ENCODE assay signal across 12 cellular contexts in the genomic region with DNA sequence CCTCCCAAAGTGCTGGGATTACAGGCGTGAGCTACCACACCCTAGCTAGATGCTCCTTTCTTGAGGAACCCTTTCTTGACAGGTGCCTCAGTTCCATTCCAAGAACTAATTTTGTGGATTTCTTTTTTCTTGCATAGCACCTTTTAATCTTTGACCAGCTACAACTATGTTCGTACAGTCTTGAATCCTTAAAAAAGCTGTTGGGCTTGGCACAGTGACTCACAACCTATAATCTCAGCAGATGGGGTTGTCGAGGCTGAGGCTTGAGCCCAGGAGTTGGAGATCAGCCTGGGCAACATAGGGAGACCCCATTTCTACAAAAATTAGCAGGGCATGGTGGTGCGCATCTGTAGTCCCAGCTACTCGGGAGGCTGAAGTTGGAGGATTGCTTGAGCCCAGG. TPM values are rescaled to one million over a fixed set of nuclear protein-coding genes. Genes with fewer than 3 reads are reported as not detected.
DNase-seq lines count a peak whose midpoint lies in the region; ATAC-seq and TF ChIP-seq lines count a peak whose summit lies in the region.
"Had no signal": no experiment of that assay in that cellular context is flagged by ENCODE, and none has a peak within 500 bp of the region (broad histone marks: within the 10 kb centered on the region; RNA-seq: fewer than 3 reads in every experiment).

No MANE protein-coding gene starts in this region.

- H3K9me3 ChIP-seq in BLaER1 (peaks cover 17% of the 10 kb centered on the region), stomach (peaks cover 0 to 9% (median 3%) of the 10 kb centered on the region in 4 donors), right lobe of liver (no peaks in the 10 kb centered on the region)

- TF ChIP-seq POLR2A in stomach (IDR thresholded peaks at IDR 0.05) (no peak), right lobe of liver (IDR thresholded peaks at IDR 0.05) (no peak)

- no peak for ATAC-seq in memory B cell (ENCODE audit: low read depth)
- no peak for ATAC-seq in GM18511 (IDR thresholded peaks at IDR 0.05; ENCODE audit: unreplicated experiment)
- no peak for ATAC-seq in right lobe of liver

- H3K36me3 ChIP-seq in BLaER1 (no peaks in the 10 kb centered on the region; the same call in 1 of the 2 replicates), stomach (peaks cover 0 to 4% (median under 1%) of the 10 kb centered on the region in 4 donors), right lobe of liver (no peaks in the 10 kb centered on the region)

- CTCF ChIA-PET in RWPE1 (lab: Yijun Ruan, JAX): interaction anchor here (0.7 kb wide), 3 partner anchors 10 to 250 kb away, joined by 3 to 4 read pairs (median 3); no protein-coding TSS in a partner anchor

- H3K4me3 Mint-ChIP-seq in T-helper 1 cell treated with Interleukin-12 subunit alpha and Interleukin-12 subunit beta and Interleukin-4 antibody, amounts not matched to agents 30 μg/mL and 1 μg/mL, for 36 hours: peak overlapping the region; percentile 98
- peak overlapping the region; percentile 51 for H3K4me3 Mint-ChIP-seq in memory B cell

- peaks cover 13% of the 10 kb centered on the region for H3K4me1 Mint-ChIP-seq in T-helper 1 cell treated with Interleukin-12 subunit alpha and Interleukin-12 subunit beta and Interleukin-4 antibody, amounts not matched to agents 30 μg/mL and 1 μg/mL, for 36 hours (ENCODE audit: low read depth)
- peaks cover 24% of the 10 kb centered on the region for H3K4me1 Mint-ChIP-seq in memory B cell

- 72 to 82% (median 78%) methylated on average over 5 of the region's 5 CpGs for WGBS in stomach, 5 donors
- WGBS in right lobe of liver (ENCODE audit: insufficient coverage, low coverage, low lambda C conversion rate, missing lambda C conversion rate): 94% methylated on average over 4 of the region's 5 CpGs

- H3K27ac ChIP-seq in BLaER1 (no peak overlapping the region), RWPE1 (peak overlapping the region; percentile 91; the same call in 1 of the 2 replicates), stomach (no peak overlapping the region), right lobe of liver (no peak overlapping the region)

- TF ChIP-seq CTCF in RWPE1 (conservative IDR thresholded peaks at IDR 0.05; ENCODE audit: low read depth): no peak
- no peak for TF ChIP-seq CTCF in stomach (IDR thresholded peaks at IDR 0.05)
- no peak for TF ChIP-seq CTCF in right lobe of liver (IDR thresholded peaks at IDR 0.05)

- no peak for DNase-seq in T-helper 1 cell
- no peak for DNase-seq in RWPE1 (ENCODE audit: low spot score)
- DNase-seq in memory B cell (ENCODE audit: low spot score in 2 of 2): no peak
- DNase-seq in stomach: no peak
- no peak for DNase-seq in right lobe of liver
- DNase-seq: EL; NCI-H526 treated with DMSO at 0.1 percent for 48 hours; PC-3; stimulated activated naive CD4-positive, alpha-beta T cell treated with Interleukin-2 at 50 U/mL for 16 hours had no signal

- H3K27ac Mint-ChIP-seq in T-helper 1 cell treated with Interleukin-12 subunit alpha and Interleukin-12 subunit beta and Interleukin-4 antibody, amounts not matched to agents 30 μg/mL and 1 μg/mL, for 36 hours: no peak overlapping the region
- no peak overlapping the region for H3K27ac Mint-ChIP-seq in memory B cell

- peaks cover 5% of the 10 kb centered on the region for H3K9me3 Mint-ChIP-seq in T-helper 1 cell treated with Interleukin-12 subunit alpha and Interleukin-12 subunit beta and Interleukin-4 antibody, amounts not matched to agents 30 μg/mL and 1 μg/mL, for 36 hours
- H3K9me3 Mint-ChIP-seq in memory B cell: peaks cover 4% of the 10 kb centered on the region

- TF ChIP-seq EP300 in stomach (IDR thresholded peaks at IDR 0.05): no peak

- H4K20me1 ChIP-seq in BLaER1: peaks cover 18% of the 10 kb centered on the region; the same call in 1 of the 2 replicates

- intact Hi-C loops in stomach (cut with DNase I; ENCODE audit: low total_unique reads): no loop called here
- intact Hi-C loops in right lobe of liver (cut with DNase I): no loop called here

- H3K27me3 ChIP-seq in BLaER1 (no peaks in the 10 kb centered on the region), stomach (no peaks in the 10 kb centered on the region), right lobe of liver (no peaks in the 10 kb centered on the region)

- peak overlapping the region; percentile 97 for H3K4me2 ChIP-seq in BLaER1

- no peaks in the 10 kb centered on the region for H3K27me3 Mint-ChIP-seq in T-helper 1 cell treated with Interleukin-12 subunit alpha and Interleukin-12 subunit beta and Interleukin-4 antibody, amounts not matched to agents 30 μg/mL and 1 μg/mL, for 36 hours (ENCODE audit: low read depth)
- H3K27me3 Mint-ChIP-seq in memory B cell: no peaks in the 10 kb centered on the region

- POLR2A ChIA-PET in RWPE1 (lab: Yijun Ruan, JAX; ENCODE audit: low non-redundant PET): interaction anchor here (0.8 kb wide), 1 partner anchor 45 kb away, joined by 3 read pairs; a partner anchor contains a TSS

- H3K4me3 ChIP-seq in BLaER1 (no peak overlapping the region), stomach (no peak overlapping the region), right lobe of liver (no peak overlapping the region)

- H3K36me3 Mint-ChIP-seq in T-helper 1 cell treated with Interleukin-12 subunit alpha and Interleukin-12 subunit beta and Interleukin-4 antibody, amounts not matched to agents 30 μg/mL and 1 μg/mL, for 36 hours (ENCODE audit: low read depth): no peaks in the 10 kb centered on the region
- H3K36me3 Mint-ChIP-seq in memory B cell: peaks cover 9% of the 10 kb centered on the region

- H3K4me1 ChIP-seq in BLaER1: peaks cover 26% of the 10 kb centered on the region
- peaks cover 13 to 37% (median 35%) of the 10 kb centered on the region in 4 donors for H3K4me1 ChIP-seq in stomach
- peaks cover 0 to 9% (median 4%) of the 10 kb centered on the region in 4 donors for H3K4me1 ChIP-seq in right lobe of liver

- 0 out of 2 replicates have a peak overlapping the region, but pooled peaks have one; percentile 77 for H3K9ac ChIP-seq in BLaER1

RNA-seq across cellular contexts. Expression of a gene that starts 1.3 kb away (rescaled TPM):
- total RNA-seq in stomach (100 to 1,000 TPM in 1 of 5 donors, 10 to 100 TPM in 4; 25.5 to 214 (median 68.3) TPM), right lobe of liver (10 to 100 TPM; 13.4 to 21.8 (median 16.0) TPM)
- 10 to 100 TPM; 16.3 to 19.2 (median 18.8) TPM for polyA plus RNA-seq in stomach

RNA-seq across cellular contexts. Expression of a gene that starts 14.0 kb away (rescaled TPM):
- total RNA-seq in stomach (10 to 100 TPM in 3 of 5 donors, 1 to 10 TPM in 2; 5.8 to 50.6 (median 11.4) TPM), right lobe of liver (10 to 100 TPM in 4 of 6 experiments, 1 to 10 TPM in 2; 7.3 to 16.0 (median 12.6) TPM)
- polyA plus RNA-seq in stomach: 10 to 100 TPM; 11.3 to 13.9 (median 11.6) TPM

RNA-seq across cellular contexts. Expression of a gene that starts 45.3 kb away (rescaled TPM):
- total RNA-seq in stomach (100 to 1,000 TPM in 1 of 5 donors, 10 to 100 TPM in 2, 1 to 10 TPM in 2; 5.0 to 186 (median 38.5) TPM), right lobe of liver (10 to 100 TPM; 22.4 to 50.1 (median 41.0) TPM)
- polyA plus RNA-seq in stomach: 10 to 100 TPM; 22.9 to 32.5 (median 30.4) TPM

RNA-seq across cellular contexts. Expression of a gene that starts 49.1 kb away (rescaled TPM):
- total RNA-seq in stomach (100 to 1,000 TPM in 1 of 5 donors, 10 to 100 TPM in 2, 1 to 10 TPM in 2; 3.5 to 116 (median 20.0) TPM), right lobe of liver (10 to 100 TPM; 14.1 to 46.1 (median 22.7) TPM)
- polyA plus RNA-seq in stomach: 10 to 100 TPM; 57.1 to 90.5 (median 60.5) TPM

RNA-seq across cellular contexts. Expression of a gene that starts 56.5 kb away (rescaled TPM):
- total RNA-seq in stomach (100 to 1,000 TPM in 1 of 5 donors, 10 to 100 TPM in 4; 11.1 to 104 (median 14.2) TPM), right lobe of liver (10 to 100 TPM; 14.5 to 37.8 (median 24.5) TPM)
- 10 to 100 TPM; 13.4 to 31.3 (median 29.4) TPM for polyA plus RNA-seq in stomach
